In the genomic region with DNA sequence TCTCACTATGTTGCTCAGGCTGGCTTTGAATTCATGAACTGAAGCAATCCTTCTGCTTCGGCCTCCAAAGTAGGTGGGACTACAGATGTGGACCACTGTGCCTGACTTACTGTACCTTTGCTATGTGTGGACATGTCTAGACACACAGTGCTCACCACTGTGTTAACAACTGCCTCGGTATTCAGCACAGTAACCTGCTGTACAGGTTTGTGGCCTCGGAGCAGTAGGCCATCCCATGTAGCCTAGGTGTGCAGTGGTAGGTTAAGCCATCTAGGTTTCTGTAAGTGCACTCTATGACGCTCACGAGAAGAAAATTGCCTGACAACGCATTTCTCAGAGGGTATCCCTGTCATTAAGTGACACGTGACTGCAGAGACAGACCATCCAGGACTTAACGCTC, we compare ENCODE assay signal across 23 cellular contexts.
DNase-seq lines count a peak whose midpoint lies in the region; ATAC-seq and TF ChIP-seq lines count a peak whose summit lies in the region.
"Had no signal": no experiment of that assay in that cellular context is flagged by ENCODE, and none has a peak within 500 bp of the region (broad histone marks: within the 10 kb centered on the region; RNA-seq: fewer than 3 reads in every experiment).

No MANE protein-coding gene starts in this region.

- no CpG with 5 or more reads among the region's 8 CpGs for WGBS in neuronal stem cell (ENCODE audit: extremely low coverage in 2 of 2, insufficient read length in 2 of 2, insufficient replicate concordance in 1 of 2), 2 donors

- no peaks in the 10 kb centered on the region for H3K27me3 ChIP-seq in neuronal stem cell (ENCODE audit: control insufficient read depth in 3 of 3, insufficient read depth in 3 of 3, low read depth in 1 of 3, low read length in 3 of 3)

- no peaks in the 10 kb centered on the region for H3K9me3 Mint-ChIP-seq in activated T-helper 17 cell treated with anti-CD3 and anti-CD28 coated beads, Interleukin-2, amount 50 U/mL, for 72 hours
- H3K9me3 Mint-ChIP-seq: CD4-positive, alpha-beta memory T cell had no signal

- H3K27me3 Mint-ChIP-seq in activated T-helper 17 cell treated with anti-CD3 and anti-CD28 coated beads, Interleukin-2, amount 50 U/mL, for 72 hours: no peaks in the 10 kb centered on the region
- H3K27me3 Mint-ChIP-seq: CD4-positive, alpha-beta memory T cell had no signal

- H3K4me3 ChIP-seq in epithelial cell of esophagus (ENCODE audit: low read length) (no peak overlapping the region), neuronal stem cell (ENCODE audit: low read length in 2 of 2) (no peak overlapping the region)
- H3K4me3 ChIP-seq: GM23248 had no signal

- H3K9ac ChIP-seq in neuronal stem cell (ENCODE audit: low read depth, low read length, poor library complexity): peak overlapping the region; percentile 70
- H3K9ac ChIP-seq: GM23248 had no signal

- no peak overlapping the region for H2BK15ac ChIP-seq in neuronal stem cell (ENCODE audit: low read length)

- no peak for ATAC-seq in activated T-helper 17 cell treated with anti-CD3 and anti-CD28 coated beads, Interleukin-2, amount 50 U/mL, for 72 hours (replicated peaks)
- ATAC-seq: HepG2, Panc1 had no signal

- DNase-seq in NCI-H748 (lab: John Stamatoyannopoulos, UW; ENCODE audit: unreplicated experiment): peak; percentile 25
- DNase-seq in NCI-H748 treated with DMSO at 0.1 percent for 48 hours (lab: John Stamatoyannopoulos, UW): no peak
- DNase-seq in NCI-H2227 treated with DMSO at 0.1 percent for 48 hours (lab: John Stamatoyannopoulos, UW): peak; percentile 18
- peak; percentile 70 for DNase-seq in epithelial cell of esophagus (ENCODE audit: low read depth)
- DNase-seq in neuronal stem cell (ENCODE audit: low spot score): no peak
- DNase-seq in activated CD4-positive, alpha-beta T cell treated with anti-CD3 and anti-CD28 coated beads for 4 hours: no peak
- DNase-seq: C1 segment of cervical spinal cord; Caco-2; CD4-positive, alpha-beta memory T cell; GM23248; H7; Kasumi-1; NCI-H1092 treated with DMSO at 0.1 percent for 48 hours; NCI-H1694; NCI-H2029 treated with DMSO at 0.1 percent for 48 hours; NCI-H2171; NCI-H524; SHP77 treated with DMSO at 0.1 percent for 48 hours; T-helper 1 cell had no signal

- no peak overlapping the region for H3K4me2 ChIP-seq in neuronal stem cell (ENCODE audit: insufficient read depth, low read length, poor library complexity, severe bottlenecking)

- no peaks in the 10 kb centered on the region for H3K4me1 Mint-ChIP-seq in activated T-helper 17 cell treated with anti-CD3 and anti-CD28 coated beads, Interleukin-2, amount 50 U/mL, for 72 hours

- H3K4me1 ChIP-seq in neuronal stem cell (ENCODE audit: control insufficient read depth in 2 of 2, insufficient read depth in 1 of 2, low read depth in 1 of 2, low read length in 2 of 2): no peaks in the 10 kb centered on the region
- H3K4me1 ChIP-seq: Caco-2 had no signal

- H3K36me3 Mint-ChIP-seq in activated T-helper 17 cell treated with anti-CD3 and anti-CD28 coated beads, Interleukin-2, amount 50 U/mL, for 72 hours (ENCODE audit: low read depth): no peaks in the 10 kb centered on the region

- no peak overlapping the region for H2BK5ac ChIP-seq in neuronal stem cell (ENCODE audit: low read length)

- no peak overlapping the region for H4K91ac ChIP-seq in neuronal stem cell (ENCODE audit: low read depth, low read length, poor library complexity)

- no peak overlapping the region for H2AK5ac ChIP-seq in neuronal stem cell (ENCODE audit: low read depth, low read length)

- peak overlapping the region; percentile 43 for H4K8ac ChIP-seq in neuronal stem cell (ENCODE audit: low read depth, low read length)

- H3K4me3 Mint-ChIP-seq in activated T-helper 17 cell treated with anti-CD3 and anti-CD28 coated beads, Interleukin-2, amount 50 U/mL, for 72 hours: no peak overlapping the region
- H3K4me3 Mint-ChIP-seq: CD4-positive, alpha-beta memory T cell had no signal

- no peak overlapping the region for H3K27ac ChIP-seq in neuronal stem cell (replicated peaks; ENCODE audit: low read length)
- H3K27ac ChIP-seq: GM23248, RWPE1 had no signal

- H2BK120ac ChIP-seq in neuronal stem cell (ENCODE audit: low read depth, low read length): no peak overlapping the region

- no peaks in the 10 kb centered on the region for H3K79me1 ChIP-seq in neuronal stem cell (ENCODE audit: low read depth, low read length)

- H2BK12ac ChIP-seq in neuronal stem cell (ENCODE audit: low read length): no peak overlapping the region

- H3K18ac ChIP-seq in neuronal stem cell (ENCODE audit: low read length): peak overlapping the region; percentile 17

- peaks cover 0 to 3% of the 10 kb centered on the region in 2 donors for H3K9me3 ChIP-seq in neuronal stem cell (replicated peaks in 1 of 2; ENCODE audit: control insufficient read depth in 2 of 2, insufficient read depth in 1 of 2, low read depth in 1 of 2, low read length in 2 of 2)
- H3K9me3 ChIP-seq: Caco-2 had no signal

- H3K27ac Mint-ChIP-seq in activated T-helper 17 cell treated with anti-CD3 and anti-CD28 coated beads, Interleukin-2, amount 50 U/mL, for 72 hours: no peak overlapping the region
- H3K27ac Mint-ChIP-seq: CD4-positive, alpha-beta memory T cell had no signal

- no peak overlapping the region for H3K4ac ChIP-seq in neuronal stem cell (ENCODE audit: low read length)

- H2AFZ ChIP-seq in neuronal stem cell (ENCODE audit: low read length): no peak overlapping the region
- H2AFZ ChIP-seq: GM23248 had no signal

- TF ChIP-seq CTCF in epithelial cell of esophagus (IDR thresholded peaks at IDR 0.05; ENCODE audit: insufficient read depth, low read depth, low read length, missing control alignments): no peak

- peak overlapping the region; percentile 43 for H3K23ac ChIP-seq in neuronal stem cell (ENCODE audit: low read depth, low read length, poor library complexity)

- H3K36me3 ChIP-seq in neuronal stem cell (replicated peaks in 1 of 2; ENCODE audit: control insufficient read depth in 2 of 2, insufficient read depth in 2 of 2, low read length in 2 of 2): peaks cover 0 to 3% of the 10 kb centered on the region in 2 donors

- peak overlapping the region; percentile 71 for H3K14ac ChIP-seq in neuronal stem cell (ENCODE audit: low read length)

Comparison
In these comparisons a context has a peak if more than half of its experiments do, and no peak if none do; other contexts are left out.
1. DNase-seq: peak in NCI-H748 (single experiment), NCI-H2227 treated with DMSO at 0.1 percent for 48 hours (single experiment) and epithelial cell of esophagus (single experiment); none in NCI-H748 treated with DMSO at 0.1 percent for 48 hours (single experiment), neuronal stem cell (single experiment) and activated CD4-positive, alpha-beta T cell treated with anti-CD3 and anti-CD28 coated beads for 4 hours (0 of 2).